20 cellular contexts compared by ENCODE assay signal in the genomic region with DNA sequence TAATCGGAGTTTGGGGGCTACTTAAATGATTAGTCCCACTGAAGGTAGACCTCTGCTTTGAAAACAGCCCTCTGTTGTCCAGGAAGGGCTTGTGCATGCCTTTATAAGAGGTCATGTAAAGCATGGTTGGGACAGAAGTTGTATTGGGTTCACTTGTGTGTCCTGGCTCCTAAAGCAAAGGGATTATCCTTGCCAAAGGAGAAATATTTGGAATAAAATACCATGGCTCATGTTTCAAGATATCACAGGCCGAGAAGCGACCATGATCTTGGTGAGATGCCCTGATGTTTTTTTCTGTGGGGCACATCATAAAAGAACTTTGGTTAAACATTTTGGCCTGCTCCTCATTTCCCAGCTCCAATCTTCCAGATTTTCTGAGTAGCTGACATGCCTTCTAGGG.
"Had no signal": no experiment of that assay in that cellular context is flagged by ENCODE, and none has a peak within 500 bp of the region (broad histone marks: within the 10 kb centered on the region; RNA-seq: fewer than 3 reads in every experiment).

No MANE protein-coding gene starts in this region.

- H3K27ac Mint-ChIP-seq: activated CD4-positive, alpha-beta memory T cell treated with anti-CD3 and anti-CD28 coated beads, Interleukin-2, amount 10 ng/mL, durations not matched to agents 7 days and 5 days; activated naive CD8-positive, alpha-beta T cell; activated T-cell treated with anti-CD3 and anti-CD28 coated beads, Interleukin-2, amount 50 U/mL, for 24 hours; endodermal cell; neural progenitor cell had no signal

- H3K36me3 ChIP-seq: cardiac muscle cell, left ventricle myocardium inferior, neural progenitor cell, right lobe of liver, spleen had no signal

- H3K4me3 Mint-ChIP-seq: activated CD4-positive, alpha-beta memory T cell treated with anti-CD3 and anti-CD28 coated beads, Interleukin-2, amount 10 ng/mL, durations not matched to agents 7 days and 5 days; activated naive CD8-positive, alpha-beta T cell; activated T-cell treated with anti-CD3 and anti-CD28 coated beads, Interleukin-2, amount 50 U/mL, for 24 hours; endodermal cell; naive B cell; neural progenitor cell; stimulated activated naive B cell treated with anti-CD40 and anti-IgM and Interleukin-4, amounts not matched to agents 10 μg/mL and 1 μg/mL and 100 μg/mL, for 72 hours had no signal

- DNase-seq: activated CD4-positive, alpha-beta memory T cell treated with anti-CD3 and anti-CD28 coated beads, Interleukin-2, amount 10 ng/mL, durations not matched to agents 7 days and 5 days; activated CD4-positive, alpha-beta T cell treated with anti-CD3 and anti-CD28 coated beads for 4 hours; activated gamma-delta T cell; activated T-cell treated with anti-CD3 and anti-CD28 coated beads, Interleukin-2, amount 50 U/mL, for 24 hours; dorsolateral prefrontal cortex; endodermal cell; foreskin melanocyte; left ventricle myocardium inferior; mammary epithelial cell; naive B cell; right lobe of liver; stimulated activated CD4-positive, alpha-beta T cell treated with anti-CD3 and anti-CD28 coated beads, Interleukin-4, amount 100 ng/mL, for 4 hours; stimulated activated naive B cell treated with anti-CD40 and anti-IgM and Interleukin-4, amounts not matched to agents 10 μg/mL and 1 μg/mL and 100 μg/mL, for 72 hours; SW 1271; T-helper 2 cell had no signal

- H3K27me3 Mint-ChIP-seq: activated CD4-positive, alpha-beta memory T cell treated with anti-CD3 and anti-CD28 coated beads, Interleukin-2, amount 10 ng/mL, durations not matched to agents 7 days and 5 days; activated naive CD8-positive, alpha-beta T cell; activated T-cell treated with anti-CD3 and anti-CD28 coated beads, Interleukin-2, amount 50 U/mL, for 24 hours; naive B cell; stimulated activated naive B cell treated with anti-CD40 and anti-IgM and Interleukin-4, amounts not matched to agents 10 μg/mL and 1 μg/mL and 100 μg/mL, for 72 hours had no signal

- H3K4me3 ChIP-seq: cardiac muscle cell, dorsolateral prefrontal cortex, left ventricle myocardium inferior, neural progenitor cell, right lobe of liver, spleen had no signal

- H3K4me1 ChIP-seq: right lobe of liver had no signal

- H3K9ac ChIP-seq: neural progenitor cell had no signal

- H3K27me3 ChIP-seq: cardiac muscle cell, dorsolateral prefrontal cortex, neural progenitor cell, right lobe of liver, spleen had no signal

- H3K9me3 ChIP-seq: left ventricle myocardium inferior, right lobe of liver, spleen had no signal

- H3K9me3 Mint-ChIP-seq: activated CD4-positive, alpha-beta memory T cell treated with anti-CD3 and anti-CD28 coated beads, Interleukin-2, amount 10 ng/mL, durations not matched to agents 7 days and 5 days; activated T-cell treated with anti-CD3 and anti-CD28 coated beads, Interleukin-2, amount 50 U/mL, for 24 hours; endodermal cell; naive B cell; neural progenitor cell; stimulated activated naive B cell treated with anti-CD40 and anti-IgM and Interleukin-4, amounts not matched to agents 10 μg/mL and 1 μg/mL and 100 μg/mL, for 72 hours had no signal

- H3K36me3 Mint-ChIP-seq: activated naive CD8-positive, alpha-beta T cell; naive B cell had no signal

- ATAC-seq: right lobe of liver; stimulated activated naive B cell treated with anti-CD40 and anti-IgM and Interleukin-4, amounts not matched to agents 10 μg/mL and 1 μg/mL and 100 μg/mL, for 72 hours had no signal

- H3K27ac ChIP-seq: cardiac muscle cell, epithelial cell of prostate, left ventricle myocardium inferior, neural progenitor cell, right lobe of liver, spleen had no signal
